7 cellular contexts compared by ENCODE assay signal in genomic region chr14:106691601-106692291, GRCh38.
DNase-seq lines count a peak whose midpoint lies in the region; FAIRE-seq and TF ChIP-seq lines count a peak whose summit lies in the region.

No MANE protein-coding gene starts in this region.

- H3K36me3 ChIP-seq in OCI-LY3 (replicated peaks; ENCODE audit: low read depth, low read length) (no peaks in the 10 kb centered on the region), neuronal stem cell (replicated peaks in 1 of 2; ENCODE audit: control insufficient read depth in 2 of 2, insufficient read depth in 2 of 2, low read length in 2 of 2) (no peaks in the 10 kb centered on the region)

- no peak overlapping the region for H2AK5ac ChIP-seq in neuronal stem cell (ENCODE audit: low read depth, low read length)

- H4K20me1 ChIP-seq in OCI-LY3 (ENCODE audit: insufficient read depth, low read length), result no peaks in the 10 kb centered on the region

- no peak overlapping the region for H3K4ac ChIP-seq in neuronal stem cell (ENCODE audit: low read length)

- peaks cover 21% of the 10 kb centered on the region for H3K27me3 ChIP-seq in OCI-LY3 (ENCODE audit: low read depth, low read length)
- no peaks in the 10 kb centered on the region for H3K27me3 ChIP-seq in neuronal stem cell (ENCODE audit: control insufficient read depth in 3 of 3, insufficient read depth in 3 of 3, low read depth in 1 of 3, low read length in 3 of 3)

- H3K18ac ChIP-seq in neuronal stem cell (ENCODE audit: low read length), result no peak overlapping the region

- no peaks in the 10 kb centered on the region for H3K9me3 ChIP-seq in OCI-LY3 (ENCODE audit: insufficient read depth, low read length)
- H3K9me3 ChIP-seq in neuronal stem cell (replicated peaks in 1 of 2; ENCODE audit: control insufficient read depth in 2 of 2, insufficient read depth in 1 of 2, low read depth in 1 of 2, low read length in 2 of 2), result peaks cover 0 to 16% of the 10 kb centered on the region in 2 donors

- no peaks in the 10 kb centered on the region for H3K27me3 Mint-ChIP-seq in HFFc6 (ENCODE audit: insufficient read depth)

- no peak overlapping the region for H3K27ac ChIP-seq in OCI-LY3 (ENCODE audit: low read length)
- H3K27ac ChIP-seq in neuronal stem cell (replicated peaks; ENCODE audit: low read length), result no peak overlapping the region

- H3K4me2 ChIP-seq in OCI-LY3 (ENCODE audit: low read length) (no peak overlapping the region), neuronal stem cell (ENCODE audit: insufficient read depth, low read length, poor library complexity, severe bottlenecking) (no peak overlapping the region)

- H3K9ac ChIP-seq in OCI-LY3 (ENCODE audit: low read length) (no peak overlapping the region), neuronal stem cell (ENCODE audit: low read depth, low read length, poor library complexity) (no peak overlapping the region)

- H3K4me3 Mint-ChIP-seq in HFFc6, result no peak overlapping the region

- H3K36me3 Mint-ChIP-seq in HFFc6 (ENCODE audit: low read depth), result no peaks in the 10 kb centered on the region

- TF ChIP-seq CTCF in HFFc6 (IDR thresholded peaks at IDR 0.05), result peak; percentile 40
- peak; percentile 93 for TF ChIP-seq CTCF in OCI-LY3 (IDR thresholded peaks at IDR 0.05; ENCODE audit: low read depth, low read length)

- H2BK120ac ChIP-seq in neuronal stem cell (ENCODE audit: low read depth, low read length), result no peak overlapping the region

- no peaks in the 10 kb centered on the region for H3K79me2 ChIP-seq in OCI-LY3 (ENCODE audit: low read length)

- H3K23ac ChIP-seq in neuronal stem cell (ENCODE audit: low read depth, low read length, poor library complexity), result no peak overlapping the region

- 0 out of 2 replicates have a peak overlapping the region, but pooled peaks have one; percentile 45 for H2AFZ ChIP-seq in OCI-LY3 (ENCODE audit: low read depth, low read length)
- H2AFZ ChIP-seq in neuronal stem cell (ENCODE audit: low read length), result no peak overlapping the region

- peak overlapping the region; percentile 3 for H3K14ac ChIP-seq in neuronal stem cell (ENCODE audit: low read length)

- peak; percentile 67 for DNase-seq in GM18507 (ENCODE audit: extremely low spot score, insufficient read length, low read depth)
- DNase-seq in HFFc6, result no peak
- peak; percentile 12 to 50 (median 32) for DNase-seq in activated naive CD4-positive, alpha-beta T cell (lab: John Stamatoyannopoulos, UW)
- no peak for DNase-seq in neuronal stem cell (ENCODE audit: low spot score)
- DNase-seq in NCI-H2171 treated with DMSO at 0.1 percent for 48 hours (lab: John Stamatoyannopoulos, UW), result no peak
- no peak for DNase-seq in midbrain (lab: John Stamatoyannopoulos, UW)

- no peak overlapping the region for H4K91ac ChIP-seq in neuronal stem cell (ENCODE audit: low read depth, low read length, poor library complexity)

- H2BK15ac ChIP-seq in neuronal stem cell (ENCODE audit: low read length), result no peak overlapping the region

- H2BK12ac ChIP-seq in neuronal stem cell (ENCODE audit: low read length), result no peak overlapping the region

- no peak overlapping the region for H3K27ac Mint-ChIP-seq in HFFc6

- no peak overlapping the region for H4K8ac ChIP-seq in neuronal stem cell (ENCODE audit: low read depth, low read length)

- H2BK5ac ChIP-seq in neuronal stem cell (ENCODE audit: low read length), result no peak overlapping the region

- H3K4me1 ChIP-seq in OCI-LY3 (ENCODE audit: low read length) (peaks cover 2% of the 10 kb centered on the region; the same call in 1 of the 2 replicates), neuronal stem cell (ENCODE audit: control insufficient read depth in 2 of 2, insufficient read depth in 1 of 2, low read depth in 1 of 2, low read length in 2 of 2) (no peaks in the 10 kb centered on the region)

- H3K4me3 ChIP-seq in OCI-LY3 (ENCODE audit: low read length), result no peak overlapping the region
- peak overlapping the region in 1 of 2 donors; percentile 47 for H3K4me3 ChIP-seq in neuronal stem cell (ENCODE audit: low read length in 2 of 2)

- H3K9me3 Mint-ChIP-seq in HFFc6, result peaks cover 37% of the 10 kb centered on the region

- H3K4me1 Mint-ChIP-seq in HFFc6 (ENCODE audit: low read depth), result no peaks in the 10 kb centered on the region

- no peaks in the 10 kb centered on the region for H3K79me1 ChIP-seq in neuronal stem cell (ENCODE audit: low read depth, low read length)

- WGBS in neuronal stem cell (ENCODE audit: extremely low coverage in 2 of 2, insufficient read length in 2 of 2, insufficient replicate concordance in 1 of 2), 2 donors, result no CpG with 5 or more reads among the region's 13 CpGs

- peak; percentile 97 for FAIRE-seq in GM18507 (lab: Jason Lieb, UNC)

Comparison
In these comparisons a context has a peak if more than half of its experiments do, and no peak if none do; other contexts are left out.
1. DNase-seq: peak in GM18507 (single experiment) and activated naive CD4-positive, alpha-beta T cell (4 of 4); none in HFFc6 (single experiment), neuronal stem cell (single experiment), NCI-H2171 treated with DMSO at 0.1 percent for 48 hours (single experiment) and midbrain (single experiment).